ENCODE assay signal across 27 cellular contexts in genomic region chr2:123453046-123453445, GRCh38.
DNase-seq lines count a peak whose midpoint lies in the region; FAIRE-seq and TF ChIP-seq lines count a peak whose summit lies in the region.
"Had no signal": no experiment of that assay in that cellular context is flagged by ENCODE, and none has a peak within 500 bp of the region (broad histone marks: within the 10 kb centered on the region; RNA-seq: fewer than 3 reads in every experiment).

No MANE protein-coding gene starts in this region.

- H3K27me3 ChIP-seq in mammary epithelial cell (ENCODE audit: insufficient read depth, low read length): no peaks in the 10 kb centered on the region
- H3K27me3 ChIP-seq: BLaER1 treated with 17β-estradiol and CSF1 and Interleukin-3, amounts not matched to agents 10 nM and 100 nM had no signal

- no peak overlapping the region for H3K4me3 Mint-ChIP-seq in MCF 10A (ENCODE audit: unreplicated experiment)
- H3K4me3 Mint-ChIP-seq: B cell; CD4-positive, alpha-beta memory T cell; CD8-positive, alpha-beta memory T cell had no signal

- POLR2A ChIA-PET in MCF 10A (lab: Yijun Ruan, JAX): interaction anchor here (0.6 to 1.1 kb wide), 2 partner anchors 25 to 833 kb away, joined by 3 read pairs; no protein-coding TSS in a partner anchor

- no peak overlapping the region for H3K27ac ChIP-seq in mammary epithelial cell (ENCODE audit: insufficient read depth, low read depth, low read length)
- H3K27ac ChIP-seq in kidney (ENCODE audit: low read depth in 2 of 2, low read length in 2 of 2): no peak overlapping the region
- H3K27ac ChIP-seq: 22Rv1; A549; BLaER1 treated with 17β-estradiol and CSF1 and Interleukin-3, amounts not matched to agents 10 nM and 100 nM; C4-2B had no signal

- H3K9me3 ChIP-seq in mammary epithelial cell (replicated peaks; ENCODE audit: insufficient read depth, low read length): peaks cover 4% of the 10 kb centered on the region
- no peaks in the 10 kb centered on the region for H3K9me3 ChIP-seq in kidney (ENCODE audit: control insufficient read depth in 1 of 2, low read length in 2 of 2)
- H3K9me3 ChIP-seq: A549; BLaER1 treated with 17β-estradiol and CSF1 and Interleukin-3, amounts not matched to agents 10 nM and 100 nM had no signal

- in situ Hi-C loops in mammary epithelial cell (cut with MboI; ENCODE audit: low sequenced_read_pairs in 2 of 2): no loop called here

- H3K4me1 Mint-ChIP-seq in MCF 10A (ENCODE audit: insufficient read depth, unreplicated experiment): peaks cover 25% of the 10 kb centered on the region
- H3K4me1 Mint-ChIP-seq: B cell; CD4-positive, alpha-beta memory T cell; CD8-positive, alpha-beta memory T cell had no signal

- no peaks in the 10 kb centered on the region for H3K4me1 ChIP-seq in mammary epithelial cell (ENCODE audit: insufficient read depth, low read length)
- H3K4me1 ChIP-seq in kidney (ENCODE audit: control insufficient read depth in 1 of 2, insufficient read depth in 1 of 2, low read depth in 1 of 2, low read length in 2 of 2): no peaks in the 10 kb centered on the region
- H3K4me1 ChIP-seq: A549; BLaER1 treated with 17β-estradiol and CSF1 and Interleukin-3, amounts not matched to agents 10 nM and 100 nM had no signal

- no peak for TF ChIP-seq CTCF in mammary epithelial cell (conservative IDR thresholded peaks at IDR 0.05 in 1 of 2, IDR thresholded peaks at IDR 0.05 in 1 of 2; ENCODE audit: extremely low read depth in 1 of 2, insufficient read depth in 1 of 2, low read depth in 1 of 2, low read length in 2 of 2)
- no peak for TF ChIP-seq CTCF in MCF 10A (IDR thresholded peaks at IDR 0.05; ENCODE audit: unreplicated experiment)
- TF ChIP-seq CTCF in epithelial cell of esophagus (IDR thresholded peaks at IDR 0.05; ENCODE audit: insufficient read depth, low read depth, low read length, missing control alignments): no peak
- no peak for TF ChIP-seq CTCF in kidney (IDR thresholded peaks at IDR 0.05; ENCODE audit: borderline replicate concordance, extremely low read depth, insufficient read depth)

- BruUV-seq in mammary epithelial cell (replicated peaks; lab: Mats Ljungman, UMichigan): no TSS peak
- BruUV-seq in MCF 10A (replicated peaks; lab: Mats Ljungman, UMichigan): no TSS peak

- dilution Hi-C loops in mammary epithelial cell (cut with HindIII; ENCODE audit: low sequenced_read_pairs): no loop called here

- no peaks in the 10 kb centered on the region for H3K9me3 Mint-ChIP-seq in MCF 10A (ENCODE audit: unreplicated experiment)

- H3K9ac ChIP-seq in mammary epithelial cell (ENCODE audit: insufficient read depth, low read length) (no peak overlapping the region), kidney (ENCODE audit: low read length in 2 of 2) (no peak overlapping the region)
- H3K9ac ChIP-seq: BLaER1 treated with 17β-estradiol and CSF1 and Interleukin-3, amounts not matched to agents 10 nM and 100 nM had no signal

- DNase-seq in mammary epithelial cell (peak; percentile 15), MCF 10A (ENCODE audit: unreplicated experiment) (no peak), NCI-H1694 treated with DMSO at 0.1 percent for 48 hours (lab: John Stamatoyannopoulos, UW) (peak; percentile 72), epithelial cell of esophagus (ENCODE audit: low read depth) (peak; percentile 51), kidney (no peak), T-helper 9 cell (no peak), activated T-cell treated with anti-CD3 and anti-CD28 coated beads for 4 hours (no peak)
- DNase-seq: AML-193; CD4-positive, alpha-beta memory T cell; CD8-positive, alpha-beta memory T cell; COR-L47; DMS 273 treated with DMSO at 0.1 percent for 48 hours; DMS153; DMS53; DMS79; DND-41; EL; GDM1 had no signal

- H3K27ac Mint-ChIP-seq in MCF 10A (ENCODE audit: low read depth, unreplicated experiment): no peak overlapping the region
- H3K27ac Mint-ChIP-seq: B cell; CD4-positive, alpha-beta memory T cell; CD8-positive, alpha-beta memory T cell had no signal

- H3K36me3 Mint-ChIP-seq in MCF 10A (ENCODE audit: insufficient read depth, unreplicated experiment): peaks cover 10% of the 10 kb centered on the region
- H3K36me3 Mint-ChIP-seq: CD4-positive, alpha-beta memory T cell; CD8-positive, alpha-beta memory T cell had no signal

- WGBS in mammary epithelial cell (ENCODE audit: low coverage, missing lambda C conversion rate): 7% methylated on average over 3 of the region's 3 CpGs

- CTCF ChIA-PET in mammary epithelial cell (lab: Charles Lee; ENCODE audit: low non-redundant PET): no interaction called here
- CTCF ChIA-PET in MCF 10A (lab: Yijun Ruan, JAX): interaction anchor here (0.6 kb wide), 2 partner anchors 89 to 1478 kb away, joined by 4 to 7 read pairs; no protein-coding TSS in a partner anchor

- H2AFZ ChIP-seq in mammary epithelial cell (ENCODE audit: low read depth, low read length): peak overlapping the region; percentile 40

- H3K4me2 ChIP-seq in mammary epithelial cell (ENCODE audit: insufficient read depth, low read depth, low read length): no peak overlapping the region
- H3K4me2 ChIP-seq: A549; BLaER1 treated with 17β-estradiol and CSF1 and Interleukin-3, amounts not matched to agents 10 nM and 100 nM had no signal

- H3K4me3 ChIP-seq in mammary epithelial cell (replicated peaks in 1 of 3; ENCODE audit: insufficient read depth in 1 of 3, low read depth in 2 of 3, low read length in 3 of 3) (no peak overlapping the region), epithelial cell of esophagus (ENCODE audit: low read length) (no peak overlapping the region), kidney (ENCODE audit: low read length in 2 of 2) (no peak overlapping the region)
- H3K4me3 ChIP-seq: A549; BLaER1 treated with 17β-estradiol and CSF1 and Interleukin-3, amounts not matched to agents 10 nM and 100 nM; GM12878 had no signal

- no peaks in the 10 kb centered on the region for H3K79me2 ChIP-seq in mammary epithelial cell (ENCODE audit: insufficient read depth, low read length)

- H4K20me1 ChIP-seq in mammary epithelial cell (ENCODE audit: insufficient read depth, low read length): no peaks in the 10 kb centered on the region
- H4K20me1 ChIP-seq: BLaER1 treated with 17β-estradiol and CSF1 and Interleukin-3, amounts not matched to agents 10 nM and 100 nM had no signal

- H3K27me3 Mint-ChIP-seq in MCF 10A (ENCODE audit: insufficient read depth, unreplicated experiment): no peaks in the 10 kb centered on the region
- H3K27me3 Mint-ChIP-seq: B cell; CD4-positive, alpha-beta memory T cell; CD8-positive, alpha-beta memory T cell had no signal

- intact Hi-C loops in mammary epithelial cell (cut with micrococcal nuclease) (no loop called here), MCF 10A (cut with micrococcal nuclease) (no loop called here), kidney (cut with DNase I) (no loop called here)

- H3K36me3 ChIP-seq in mammary epithelial cell (ENCODE audit: insufficient read depth, low read length): no peaks in the 10 kb centered on the region
- H3K36me3 ChIP-seq in kidney (ENCODE audit: control insufficient read depth in 1 of 2, insufficient read depth in 2 of 2, low read length in 2 of 2): no peaks in the 10 kb centered on the region
- H3K36me3 ChIP-seq: BLaER1 treated with 17β-estradiol and CSF1 and Interleukin-3, amounts not matched to agents 10 nM and 100 nM had no signal

- no peak for FAIRE-seq in kidney (lab: Jason Lieb, UNC)
- FAIRE-seq: A549, GM12878, GM12892, GM18507, GM19239 had no signal

Comparison
In these comparisons a context has a peak if more than half of its experiments do, and no peak if none do; other contexts are left out.
1. DNase-seq: peak in mammary epithelial cell (single experiment), NCI-H1694 treated with DMSO at 0.1 percent for 48 hours (single experiment) and epithelial cell of esophagus (single experiment); none in MCF 10A (single experiment), kidney (single experiment), T-helper 9 cell (single experiment) and activated T-cell treated with anti-CD3 and anti-CD28 coated beads for 4 hours (single experiment).